In genomic region chr1:155241069-155241679, GRCh38 we compare ENCODE assay signal across 8 cellular contexts. TPM values are rescaled to one million over a fixed set of nuclear protein-coding genes. Genes with fewer than 3 reads are reported as not detected.
DNase-seq lines count a peak whose midpoint lies in the region; ATAC-seq, FAIRE-seq and TF ChIP-seq lines count a peak whose summit lies in the region.

No MANE protein-coding gene starts in this region.

- H3K36me3 ChIP-seq in adrenal gland (replicated peaks in 1 of 2) (peaks cover 0 to 19% of the 10 kb centered on the region in 2 donors), cardiac muscle cell (no peaks in the 10 kb centered on the region), ovary (no peaks in the 10 kb centered on the region)

- H3K27ac ChIP-seq in adrenal gland (peak overlapping the region in 3 of 5 donors; percentile 21 to 59 (median 58)), cardiac muscle cell (no peak overlapping the region), ovary (no peak overlapping the region)

- DNase-seq in GM12892 (ENCODE audit: insufficient read length) = peak; percentile 56
- peak; percentile 76 for DNase-seq in NCI-H146 (lab: John Stamatoyannopoulos, UW)
- DNase-seq in SKM-1 treated with dmso at 0.1 percent for 144 hours (lab: John Stamatoyannopoulos, UW; ENCODE audit: unreplicated experiment) = peak; percentile 92
- DNase-seq in adrenal gland = peak; percentile 72 to 90 (median 77)
- DNase-seq in cardiac muscle cell (ENCODE audit: low read depth in 1 of 2, low spot score in 1 of 2) = peak; percentile 80 to 84
- peak in 3 of 5 donors; percentile 56 to 76 (median 61) for DNase-seq in ovary

- H3K4me3 ChIP-seq in adrenal gland = peak overlapping the region in 1 of 4 donors; percentile 56
- peak overlapping the region; percentile 32 for H3K4me3 ChIP-seq in cardiac muscle cell
- peak overlapping the region; percentile 35 for H3K4me3 ChIP-seq in ovary

- no peaks in the 10 kb centered on the region for H3K9me3 ChIP-seq in adrenal gland (replicated peaks in 1 of 3)
- H3K9me3 ChIP-seq in cardiac muscle cell (ENCODE audit: low read depth) = no peaks in the 10 kb centered on the region
- no peaks in the 10 kb centered on the region for H3K9me3 ChIP-seq in ovary

- no peak for TF ChIP-seq CTCF in adrenal gland (IDR thresholded peaks at IDR 0.05)
- TF ChIP-seq CTCF in cardiac muscle cell (IDR thresholded peaks at IDR 0.05; ENCODE audit: low read depth, low read length) = no peak
- TF ChIP-seq CTCF in ovary (IDR thresholded peaks at IDR 0.05) = no peak

- no peak for TF ChIP-seq POLR2A in GM12892 (IDR thresholded peaks at IDR 0.05; ENCODE audit: low read depth, low read length)
- peak in 1 of 2 donors; percentile 19 for TF ChIP-seq POLR2A in adrenal gland (IDR thresholded peaks at IDR 0.05)
- no peak for TF ChIP-seq POLR2A in ovary (IDR thresholded peaks at IDR 0.05)

- H3K4me1 ChIP-seq in adrenal gland (replicated peaks in 1 of 2) = peaks cover 20 to 21% of the 10 kb centered on the region in 2 donors
- H3K4me1 ChIP-seq in cardiac muscle cell (ENCODE audit: low read depth) = peaks cover 3% of the 10 kb centered on the region
- peaks cover 2% of the 10 kb centered on the region for H3K4me1 ChIP-seq in ovary (ENCODE audit: insufficient read depth)

- H3K27me3 ChIP-seq in adrenal gland = no peaks in the 10 kb centered on the region
- H3K27me3 ChIP-seq in cardiac muscle cell = no peaks in the 10 kb centered on the region
- H3K27me3 ChIP-seq in ovary = no peaks in the 10 kb centered on the region

- no peak for TF ChIP-seq EP300 in ovary (IDR thresholded peaks at IDR 0.05)

- peak; percentile 14 for FAIRE-seq in GM12892 (lab: Jason Lieb, UNC)

- intact Hi-C loops in adrenal gland (cut with DNase I) (loop anchor here in 1 of 2 donors (5.0 kb wide), 1 partner anchor 34 kb away; the partner anchor contains the start of genes MTX1 and THBS3), ovary (cut with DNase I) (loop anchor here in 1 of 4 donors (5.0 kb wide), 1 partner anchor 34 kb away; the partner anchor contains the start of genes MTX1 and THBS3)

- 12 to 16% (median 14%) methylated on average over 4 of the region's 4 CpGs for WGBS in adrenal gland, 4 donors
- WGBS in ovary, 3 donors = 10 to 11% (median 11%) methylated on average over 4 of the region's 4 CpGs

- no peak for ATAC-seq in GM21825 (IDR thresholded peaks at IDR 0.05; ENCODE audit: unreplicated experiment)
- ATAC-seq in HG03378 (IDR thresholded peaks at IDR 0.05; ENCODE audit: unreplicated experiment) = no peak

RNA-seq across cellular contexts. Expression of gene ENTREP3, which starts 14.1 kb away (rescaled TPM):
- 6.4 TPM for polyA plus RNA-seq in GM12892 (2012; ENCODE audit: missing spikeins)
- total RNA-seq in adrenal gland = 10 to 100 TPM in 7 of 8 donors, 1 to 10 TPM in 1; 9.1 to 43.0 (median 34.2) TPM
- polyA plus RNA-seq in adrenal gland = 10 to 100 TPM; 10.3 to 26.9 (median 22.7) TPM
- 39.5 and 46.2 TPM in 2 replicates for total RNA-seq in cardiac muscle cell
- 42.0 and 59.2 TPM in 2 replicates for polyA plus RNA-seq in cardiac muscle cell
- 10 to 100 TPM; 10.8 to 22.4 (median 20.2) TPM for total RNA-seq in ovary
- polyA plus RNA-seq in ovary = 10 to 100 TPM in 1 of 2 donors, 1 to 10 TPM in 1; 9.3 to 11.8 TPM

RNA-seq across cellular contexts. Expression of gene SCAMP3, which starts 21.0 kb away (rescaled TPM):
- 32.2 TPM for polyA plus RNA-seq in GM12892 (2012; ENCODE audit: missing spikeins)
- 100 to 1,000 TPM in 4 of 8 donors, 10 to 100 TPM in 4; 51.0 to 143 (median 103) TPM for total RNA-seq in adrenal gland
- 100 to 1,000 TPM in 1 of 3 donors, 10 to 100 TPM in 2; 41.9 to 102 (median 78.0) TPM for polyA plus RNA-seq in adrenal gland
- total RNA-seq in cardiac muscle cell = 67.3 and 109 TPM in 2 replicates
- 100 and 172 TPM in 2 replicates for polyA plus RNA-seq in cardiac muscle cell
- total RNA-seq in ovary = 10 to 100 TPM; 27.1 to 63.0 (median 40.7) TPM
- 10 to 100 TPM; 40.9 to 46.6 TPM for polyA plus RNA-seq in ovary

RNA-seq across cellular contexts. Expression of gene CLK2, which starts 32.1 kb away (rescaled TPM):
- polyA plus RNA-seq in GM12892 (2012; ENCODE audit: missing spikeins) = 54.9 TPM
- total RNA-seq in adrenal gland (10 to 100 TPM; 10.7 to 94.2 (median 54.9) TPM), cardiac muscle cell (57.3 and 65.3 TPM in 2 replicates), ovary (10 to 100 TPM; 37.9 to 60.9 (median 50.1) TPM)
- polyA plus RNA-seq in adrenal gland (100 to 1,000 TPM in 2 of 3 donors, 10 to 100 TPM in 1; 47.1 to 162 (median 122) TPM), cardiac muscle cell (45.1 and 68.5 TPM in 2 replicates), ovary (10 to 100 TPM; 46.4 to 51.3 TPM)

RNA-seq across cellular contexts. Expression of gene MTX1, which starts 32.7 kb away (rescaled TPM):
- polyA plus RNA-seq in GM12892 (2012; ENCODE audit: missing spikeins) = 36.4 TPM
- total RNA-seq in adrenal gland (10 to 100 TPM; 39.2 to 83.8 (median 45.5) TPM), cardiac muscle cell (24.7 and 45.0 TPM in 2 replicates), ovary (10 to 100 TPM; 18.5 to 33.4 (median 27.7) TPM)
- polyA plus RNA-seq in adrenal gland (100 to 1,000 TPM in 1 of 3 donors, 10 to 100 TPM in 2; 26.7 to 111 (median 79.8) TPM), cardiac muscle cell (31.9 and 50.2 TPM in 2 replicates), ovary (10 to 100 TPM; 15.6 to 35.4 TPM)

RNA-seq across cellular contexts. Expression of gene THBS3, which starts 33.5 kb away (rescaled TPM):
- 7.3 TPM for polyA plus RNA-seq in GM12892 (2012; ENCODE audit: missing spikeins)
- total RNA-seq in adrenal gland = 10 to 100 TPM in 6 of 8 donors, 1 to 10 TPM in 2; 7.1 to 38.6 (median 16.1) TPM
- 100 to 1,000 TPM in 1 of 3 donors, 10 to 100 TPM in 1, 1 to 10 TPM in 1; 9.6 to 147 (median 71.3) TPM for polyA plus RNA-seq in adrenal gland
- 10.8 and 14.2 TPM in 2 replicates for total RNA-seq in cardiac muscle cell
- polyA plus RNA-seq in cardiac muscle cell = 9.4 and 15.1 TPM in 2 replicates
- 10 to 100 TPM; 19.9 to 50.2 (median 29.1) TPM for total RNA-seq in ovary
- polyA plus RNA-seq in ovary = 10 to 100 TPM; 23.1 to 28.2 TPM

Comparison
In these comparisons a context has a peak if more than half of its experiments do, and no peak if none do; other contexts are left out.
1. H3K27ac ChIP-seq: peak in adrenal gland (3 of 5); none in cardiac muscle cell (single experiment) and ovary (0 of 2).
2. Peak in every context shown above with its lines, with median percentiles within 50 percentile points of each other: DNase-seq.